9 cellular contexts compared by ENCODE assay signal in the genomic region with DNA sequence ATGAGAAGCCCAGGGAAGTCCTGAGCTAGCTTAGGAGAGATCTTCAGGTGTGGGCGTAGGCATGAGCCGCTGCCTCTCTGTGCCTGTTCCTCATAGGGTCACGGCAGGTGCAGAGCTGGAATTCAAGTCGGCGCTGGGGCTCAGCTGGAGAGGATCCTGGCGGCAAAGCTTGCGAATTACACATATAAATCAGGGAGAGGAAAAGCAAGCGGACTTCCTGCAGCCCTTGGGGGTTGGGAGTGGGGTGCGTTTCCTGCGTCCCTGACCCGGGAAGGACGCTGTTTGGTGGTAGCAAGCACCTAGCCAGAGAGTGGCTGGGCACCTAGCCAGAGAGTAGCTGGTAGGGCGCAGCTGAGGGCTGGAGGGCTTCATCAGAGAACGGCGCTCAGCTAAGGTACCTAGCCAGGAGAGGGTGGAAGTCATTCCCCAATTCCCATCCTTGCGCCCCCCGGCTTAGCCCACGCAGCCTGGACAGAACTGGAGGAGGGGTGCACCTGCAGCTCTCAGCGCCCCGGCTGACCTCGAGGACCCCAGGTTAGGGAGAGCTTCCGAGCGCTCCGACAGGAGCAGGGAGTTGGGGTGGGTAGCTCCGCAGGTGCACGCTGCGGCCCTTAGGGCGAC. TPM values are rescaled to one million over a fixed set of nuclear protein-coding genes. Genes with fewer than 3 reads are reported as not detected.
DNase-seq lines count a peak whose midpoint lies in the region; ATAC-seq lines count a peak whose summit lies in the region.
"Had no signal": no experiment of that assay in that cellular context is flagged by ENCODE, and none has a peak within 500 bp of the region (broad histone marks: within the 10 kb centered on the region; RNA-seq: fewer than 3 reads in every experiment).

No MANE protein-coding gene starts in this region.

- peaks cover 43 to 62% (median 54%) of the 10 kb centered on the region in 11 experiments for H3K27me3 ChIP-seq in BLaER1 treated with 17β-estradiol and CSF1 and Interleukin-3, amounts not matched to agents 10 nM and 100 nM

- ATAC-seq in GM21515 (IDR thresholded peaks at IDR 0.05; ENCODE audit: unreplicated experiment): peak; percentile 6
- no peak for ATAC-seq in HG03045 (IDR thresholded peaks at IDR 0.05; ENCODE audit: unreplicated experiment)

- DNase-seq in NCI-H1092 (lab: John Stamatoyannopoulos, UW): peak; percentile 70
- DNase-seq in T follicular helper cell (ENCODE audit: low read depth): peak; percentile 24
- DNase-seq in dermis microvascular lymphatic vessel endothelial cell (ENCODE audit: low read depth in 2 of 2): peak; percentile 18 to 25
- DNase-seq in left kidney (ENCODE audit: low read depth, low spot score): peak; percentile 95
- DNase-seq in stimulated activated CD8-positive, alpha-beta memory T cell treated with anti-CD3 and anti-CD28 coated beads, Interleukin-4, amount 100 ng/mL, for 48 hours: peak; percentile 33

- no peak overlapping the region for H3K27ac ChIP-seq in BLaER1 treated with 17β-estradiol and CSF1 and Interleukin-3, amounts not matched to agents 10 nM and 100 nM
- H3K27ac ChIP-seq: HL-60 had no signal

- no peak overlapping the region for H3K9ac ChIP-seq in BLaER1 treated with 17β-estradiol and CSF1 and Interleukin-3, amounts not matched to agents 10 nM and 100 nM

- peaks cover 0 to 31% (median 17%) of the 10 kb centered on the region in 11 experiments; a peak in 15 of 22 replicates for H4K20me1 ChIP-seq in BLaER1 treated with 17β-estradiol and CSF1 and Interleukin-3, amounts not matched to agents 10 nM and 100 nM

- peak overlapping the region; percentile 89 to 100 (median 97) for H3K4me2 ChIP-seq in BLaER1 treated with 17β-estradiol and CSF1 and Interleukin-3, amounts not matched to agents 10 nM and 100 nM

- H3K4me1 ChIP-seq in BLaER1 treated with 17β-estradiol and CSF1 and Interleukin-3, amounts not matched to agents 10 nM and 100 nM: peaks cover 17 to 31% (median 26%) of the 10 kb centered on the region in 10 experiments

- no peaks in the 10 kb centered on the region for H3K36me3 ChIP-seq in BLaER1 treated with 17β-estradiol and CSF1 and Interleukin-3, amounts not matched to agents 10 nM and 100 nM

- H3K4me3 ChIP-seq in BLaER1 treated with 17β-estradiol and CSF1 and Interleukin-3, amounts not matched to agents 10 nM and 100 nM: peak overlapping the region; percentile 34 to 74 (median 48); a peak in 18 of 20 replicates

- no peaks in the 10 kb centered on the region for H3K9me3 ChIP-seq in BLaER1 treated with 17β-estradiol and CSF1 and Interleukin-3, amounts not matched to agents 10 nM and 100 nM (replicated peaks in 1 of 11)

RNA-seq across cellular contexts. Expression of gene EFR3B, which starts 0.5 kb away (rescaled TPM):
- total RNA-seq in dermis microvascular lymphatic vessel endothelial cell: 0.39 and 0.51 TPM in 2 replicates

Comparison
In these comparisons a context has a peak if more than half of its experiments do, and no peak if none do; other contexts are left out.
1. DNase-seq: peak in every context shown above with its lines; median percentile 95 in left kidney; 70 in NCI-H1092; 33 in stimulated activated CD8-positive, alpha-beta memory T cell treated with anti-CD3 and anti-CD28 coated beads, Interleukin-4, amount 100 ng/mL, for 48 hours; 24 in T follicular helper cell; 22 in dermis microvascular lymphatic vessel endothelial cell.